8 cellular contexts compared by ENCODE assay signal in the genomic region with DNA sequence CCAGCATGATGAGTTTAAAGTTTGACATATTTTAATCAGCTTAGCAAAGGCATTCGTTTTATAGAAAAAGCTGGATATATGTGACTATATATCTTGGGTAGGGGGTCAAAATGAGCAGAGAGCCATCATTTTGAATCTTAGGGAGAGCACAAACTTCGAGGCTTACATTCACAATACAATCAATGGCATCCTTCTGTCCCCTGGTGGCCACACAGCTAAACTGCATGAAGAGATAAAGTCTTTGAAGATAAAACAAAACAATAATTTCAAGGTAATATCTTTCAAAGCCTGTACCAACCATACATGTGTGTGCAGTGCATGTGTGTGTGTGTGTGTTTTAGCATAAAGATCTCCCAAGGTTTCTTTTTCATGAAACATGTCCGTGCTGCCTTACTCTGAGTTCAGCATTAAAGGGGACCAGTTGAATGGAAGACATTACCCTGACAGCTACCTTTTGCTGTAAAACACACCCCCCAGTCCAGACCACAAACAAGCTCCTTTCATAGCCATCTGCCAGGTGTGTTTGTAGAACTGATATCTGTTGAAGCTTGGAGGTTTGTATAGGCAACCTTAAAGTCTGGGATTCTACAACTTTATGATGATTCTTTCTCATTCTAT. TPM values are rescaled to one million over a fixed set of nuclear protein-coding genes. Genes with fewer than 3 reads are reported as not detected.
DNase-seq lines count a peak whose midpoint lies in the region; ATAC-seq, FAIRE-seq and TF ChIP-seq lines count a peak whose summit lies in the region.

No MANE protein-coding gene starts in this region.

- H3K36me3 ChIP-seq in SK-N-SH (replicated peaks in 1 of 2; ENCODE audit: control insufficient read depth in 1 of 2, insufficient read depth in 2 of 2, low read length in 1 of 2) (no peaks in the 10 kb centered on the region), K562 (ENCODE audit: control insufficient read depth, insufficient read depth, low read length) (no peaks in the 10 kb centered on the region)

- CTCF ChIA-PET in SK-N-SH (lab: Yijun Ruan, JAX) = interaction anchor here (0.8 to 4.2 kb wide), 16 partner anchors 9 to 1669 kb away, joined by 3 to 49 read pairs (median 5); partner anchors contain the start of gene CYBB
- CTCF ChIA-PET in K562 (lab: Yijun Ruan, JAX; ENCODE audit: low intra/inter-chr PET ratio) = interaction anchor here (1.3 to 2.9 kb wide), 2 partner anchors 81 to 350 kb away, joined by 3 to 21 read pairs; no protein-coding TSS in a partner anchor

- no peak overlapping the region for H3K27ac ChIP-seq in SK-N-SH (ENCODE audit: low read depth in 2 of 2, low read length in 1 of 2)
- no peak overlapping the region for H3K27ac ChIP-seq in K562 (ENCODE audit: extremely low read depth, low read depth, low read length)

- H3K4me3 ChIP-seq in AG10803 (ENCODE audit: low read length) = no peak overlapping the region
- no peak overlapping the region for H3K4me3 ChIP-seq in SK-N-SH (ENCODE audit: low read depth in 2 of 2, low read length in 1 of 2)
- no peak overlapping the region for H3K4me3 ChIP-seq in K562

- ATAC-seq in HG03460 (IDR thresholded peaks at IDR 0.05; ENCODE audit: unreplicated experiment) (peak; percentile 76), K562 (peak; percentile 77)

- H4K20me1 ChIP-seq in SK-N-SH (ENCODE audit: insufficient read depth) = no peaks in the 10 kb centered on the region
- H4K20me1 ChIP-seq in K562 (replicated peaks; ENCODE audit: control insufficient read depth, insufficient read depth, low read length) = no peaks in the 10 kb centered on the region

- peak; percentile 81 for TF ChIP-seq CTCF in AG10803 (conservative IDR thresholded peaks at IDR 0.05; ENCODE audit: low read length)
- peak; percentile 94 for TF ChIP-seq CTCF in SK-N-SH (IDR thresholded peaks at IDR 0.05)
- peak; percentile 69 to 87 (median 76); a peak in 5 of 6 replicates for TF ChIP-seq CTCF in K562 (IDR thresholded peaks at IDR 0.05 in 2 of 3, conservative IDR thresholded peaks at IDR 0.05 in 1 of 3; ENCODE audit: insufficient read depth in 2 of 3, low read depth in 1 of 3, low read length in 3 of 3)

- DNase-seq in AG10803 (ENCODE audit: low read depth) (peak; percentile 25), GM12891 (ENCODE audit: insufficient read length, low spot score) (no peak), SK-N-SH (peak; percentile 12), K562 (ENCODE audit: extremely low read depth in 1 of 4, low spot score in 3 of 4) (peak; percentile 19 to 51 (median 24)), left kidney (ENCODE audit: low read depth, low spot score) (peak; percentile 57), H54 (ENCODE audit: insufficient read length, low spot score) (no peak)
- DNase-seq in stimulated activated CD8-positive, alpha-beta memory T cell treated with anti-CD3 and anti-CD28 coated beads, Interleukin-4, amount 100 ng/mL, for 24 hours (ENCODE audit: low read depth) = peak; percentile 19

- BruUV-seq in K562 (replicated peaks; lab: Mats Ljungman, UMichigan) = no TSS peak

- in situ Hi-C loops in K562 (cut with MboI) = loop anchor here (10.0 kb wide), 1 partner anchor 251 kb away; the partner anchor contains the start of gene LANCL3

- TF ChIP-seq POLR2A in GM12891 (IDR thresholded peaks at IDR 0.05; ENCODE audit: low read depth, low read length) = no peak
- TF ChIP-seq POLR2A in K562 (conservative IDR thresholded peaks at IDR 0.05) = no peak
- TF ChIP-seq POLR2A in H54 (IDR thresholded peaks at IDR 0.05; ENCODE audit: low read depth, low read length) = no peak

- H3K4me1 ChIP-seq in SK-N-SH (ENCODE audit: control insufficient read depth in 1 of 2, insufficient read depth in 2 of 2, low read depth in 1 of 2, low read length in 1 of 2) (no peaks in the 10 kb centered on the region), K562 (replicated peaks in 1 of 2; ENCODE audit: control insufficient read depth in 2 of 2, insufficient read depth in 2 of 2, low read length in 2 of 2) (no peaks in the 10 kb centered on the region; a peak in 1 of 5 replicates)

- FAIRE-seq in GM12891 (lab: Jason Lieb, UNC) = peak; percentile 76
- FAIRE-seq in K562 (lab: Jason Lieb, UNC) = peak; percentile 61
- no peak for FAIRE-seq in H54 (lab: Jason Lieb, UNC)

- H3K27me3 ChIP-seq in SK-N-SH (ENCODE audit: insufficient read depth) = peaks cover 4% of the 10 kb centered on the region; the same call in 1 of the 2 replicates
- H3K27me3 ChIP-seq in K562 (ENCODE audit: control insufficient read depth in 2 of 2, insufficient read depth in 2 of 2, low read length in 2 of 2) = no peaks in the 10 kb centered on the region

- intact Hi-C loops in K562 (cut with micrococcal nuclease) = loop anchor here (1.0 to 10.0 kb wide), 5 partner anchors 80 to 349 kb away; no protein-coding TSS in a partner anchor

- H3K9ac ChIP-seq in SK-N-SH (no peak overlapping the region), K562 (ENCODE audit: insufficient read depth in 1 of 2, low read depth in 2 of 2, low read length in 2 of 2) (no peak overlapping the region)

- no peaks in the 10 kb centered on the region for H3K9me2 ChIP-seq in SK-N-SH

- H3K79me2 ChIP-seq in SK-N-SH (ENCODE audit: insufficient read depth) (no peaks in the 10 kb centered on the region), K562 (ENCODE audit: control insufficient read depth, insufficient read depth, low read length) (no peaks in the 10 kb centered on the region)

- H3K4me2 ChIP-seq in SK-N-SH (no peak overlapping the region), K562 (ENCODE audit: insufficient read depth, low read length) (no peak overlapping the region)

- H3K9me3 ChIP-seq in SK-N-SH = no peaks in the 10 kb centered on the region
- no peaks in the 10 kb centered on the region for H3K9me3 ChIP-seq in K562 (replicated peaks; ENCODE audit: control insufficient read depth, insufficient read depth, low read depth, low read length)

- TF ChIP-seq RAD21 in SK-N-SH (IDR thresholded peaks at IDR 0.05; ENCODE audit: low read length) (peak; percentile 74), K562 (CRISPR knock-in tag; conservative IDR thresholded peaks at IDR 0.05 in 1 of 2, IDR thresholded peaks at IDR 0.05 in 1 of 2) (peak; percentile 93 to 95)

- no peaks in the 10 kb centered on the region for H3K9me1 ChIP-seq in K562 (ENCODE audit: control insufficient read depth, insufficient read depth, low read length)

- POLR2A ChIA-PET in SK-N-SH (lab: Yijun Ruan, JAX) = no interaction called here
- POLR2A ChIA-PET in K562 (lab: Yijun Ruan, JAX) = no interaction called here

- H3F3A ChIP-seq in SK-N-SH (replicated peaks; ENCODE audit: insufficient read depth) = no peaks in the 10 kb centered on the region

- no peak for TF ChIP-seq EP300 in SK-N-SH (IDR thresholded peaks at IDR 0.05; ENCODE audit: borderline replicate concordance in 1 of 2, low read depth in 1 of 2, low read length in 1 of 2)
- TF ChIP-seq EP300 in K562 (IDR thresholded peaks at IDR 0.05; ENCODE audit: low read length) = no peak

- H2AFZ ChIP-seq in SK-N-SH (ENCODE audit: low read depth) = no peak overlapping the region
- H2AFZ ChIP-seq in K562 (ENCODE audit: low read depth, low read length) = no peak overlapping the region

- 0% methylated on average over 3 of the region's 3 CpGs for WGBS in SK-N-SH (ENCODE audit: low lambda C conversion rate)
- 3% methylated on average over 3 of the region's 3 CpGs for WGBS in K562 (ENCODE audit: insufficient coverage, low coverage, missing lambda C conversion rate)

RNA-seq across cellular contexts. Expression of gene DYNLT3, which starts 22.0 kb away (rescaled TPM):
- polyA plus RNA-seq in GM12891 (2012; ENCODE audit: low read depth, missing spikeins) = 7.4 TPM
- polyA plus RNA-seq in SK-N-SH (2012; rRNA removed) = 7.3 and 10.5 TPM in 2 replicates
- polyA plus RNA-seq in SK-N-SH (2012; cell fraction: cytosol; rRNA removed) = 14.3 and 18.8 TPM in 2 replicates
- 1.5 and 4.1 TPM in 2 replicates for polyA plus RNA-seq in SK-N-SH (2012; cell fraction: nucleus; rRNA removed)
- total RNA-seq in K562 (2011; cell fraction: chromatin; rRNA removed; ENCODE audit: low replicate concordance) = 1.0 and 1.6 TPM in 2 replicates
- 0.26 and 0.83 TPM in 2 replicates for total RNA-seq in K562 (2011; cell fraction: nucleolus; rRNA removed)
- 0.81 and 2.2 TPM in 2 replicates for total RNA-seq in K562 (2011; cell fraction: nucleoplasm; rRNA removed)
- total RNA-seq in K562 (2014; rRNA removed) = 4.5 and 4.7 TPM in 2 replicates
- 8.4 and 10.2 TPM in 2 replicates for total RNA-seq in K562 (2014; rRNA removed; fragmentation: Illumina TruSeq; extraction: Trizol)
- total RNA-seq in K562 (2015; rRNA removed; fragmentation: Illumina TruSeq; extraction: Trizol) = 6.6 and 8.3 TPM in 2 replicates
- total RNA-seq in K562 (2021) = 5.9 and 6.3 TPM in 2 replicates
- polyA plus RNA-seq in K562 (2011; rRNA removed) = 5.4 TPM in 2 replicates
- polyA plus RNA-seq in K562 (2011; cell fraction: cytosol; rRNA removed) = 0.75 and 3.2 TPM in 2 replicates
- polyA plus RNA-seq in K562 (2011; cell fraction: nucleus; rRNA removed) = 1.4 and 3.2 TPM in 2 replicates
- 6.8 and 10.8 TPM in 2 replicates for polyA plus RNA-seq in K562 (2012)
- 7.4 and 8.4 TPM in 2 replicates for polyA plus RNA-seq in K562 (2014; fragmentation: Illumina TruSeq; extraction: Trizol)
- polyA plus RNA-seq in K562 (2014; fragmentation: Nextera tagmentation; extraction: Ambion mirVana) = 10 to 100 TPM; 15.5 to 17.5 TPM
- 6.1 and 6.7 TPM in 2 replicates for polyA plus RNA-seq in K562 (2014; rRNA removed)
- 4.4 and 5.1 TPM in 2 replicates for polyA minus RNA-seq in K562 (2011; rRNA and poly(A)+ RNA removed)
- 1.5 and 2.6 TPM in 2 replicates for polyA minus RNA-seq in K562 (2011; cell fraction: cytosol; rRNA and poly(A)+ RNA removed)
- 0.94 and 3.0 TPM in 2 replicates for polyA minus RNA-seq in K562 (2011; cell fraction: nucleus; rRNA and poly(A)+ RNA removed)

RNA-seq across cellular contexts. Expression of gene CYBB, which starts 45.5 kb away (rescaled TPM):
- 24.7 TPM for polyA plus RNA-seq in GM12891 (2012; ENCODE audit: low read depth, missing spikeins)
- not detected in 2 replicates for polyA plus RNA-seq in SK-N-SH (2012; rRNA removed)
- polyA plus RNA-seq in SK-N-SH (2012; cell fraction: cytosol; rRNA removed) = not detected in 2 replicates
- polyA plus RNA-seq in SK-N-SH (2012; cell fraction: nucleus; rRNA removed) = not detected in 2 replicates
- 0.35 and 1.2 TPM in 2 replicates for total RNA-seq in K562 (2011; cell fraction: chromatin; rRNA removed; ENCODE audit: low replicate concordance)
- total RNA-seq in K562 (2011; cell fraction: nucleolus; rRNA removed) = 0.13 and 0.33 TPM in 2 replicates
- total RNA-seq in K562 (2011; cell fraction: nucleoplasm; rRNA removed) = 0.92 and 1.1 TPM in 2 replicates
- total RNA-seq in K562 (2014; rRNA removed) = 0.32 and 0.41 TPM in 2 replicates
- 0.87 and 1.3 TPM in 2 replicates for total RNA-seq in K562 (2014; rRNA removed; fragmentation: Illumina TruSeq; extraction: Trizol)
- 1.2 and 1.3 TPM in 2 replicates for total RNA-seq in K562 (2015; rRNA removed; fragmentation: Illumina TruSeq; extraction: Trizol)
- 0.87 and 0.91 TPM in 2 replicates for total RNA-seq in K562 (2021)
- polyA plus RNA-seq in K562 (2011; rRNA removed) = 0.73 and 0.74 TPM in 2 replicates
- polyA plus RNA-seq in K562 (2011; cell fraction: cytosol; rRNA removed) = 0.16 and 0.49 TPM in 2 replicates
- 0.92 and 1.4 TPM in 2 replicates for polyA plus RNA-seq in K562 (2011; cell fraction: nucleus; rRNA removed)
- polyA plus RNA-seq in K562 (2012) = 0.48 and 1.2 TPM in 2 replicates
- polyA plus RNA-seq in K562 (2014; fragmentation: Illumina TruSeq; extraction: Trizol) = 0.48 and 0.89 TPM in 2 replicates
- under 1 TPM; 0.25 to 0.35 TPM for polyA plus RNA-seq in K562 (2014; fragmentation: Nextera tagmentation; extraction: Ambion mirVana)
- polyA plus RNA-seq in K562 (2014; rRNA removed) = 0.45 and 0.63 TPM in 2 replicates
- polyA minus RNA-seq in K562 (2011; rRNA and poly(A)+ RNA removed) = 0.84 and 1.4 TPM in 2 replicates
- polyA minus RNA-seq in K562 (2011; cell fraction: cytosol; rRNA and poly(A)+ RNA removed) = 0.29 TPM in 1 of 2 replicates, not detected in the other
- 0.54 and 0.89 TPM in 2 replicates for polyA minus RNA-seq in K562 (2011; cell fraction: nucleus; rRNA and poly(A)+ RNA removed)

Comparison
In these comparisons a context has a peak if more than half of its experiments do, and no peak if none do; other contexts are left out.
1. DNase-seq: peak in AG10803 (single experiment), SK-N-SH (single experiment), K562 (4 of 4), left kidney (single experiment) and stimulated activated CD8-positive, alpha-beta memory T cell treated with anti-CD3 and anti-CD28 coated beads, Interleukin-4, amount 100 ng/mL, for 24 hours (single experiment); none in GM12891 (single experiment) and H54 (single experiment).
2. Peak in every context shown above with its lines, with median percentiles within 50 percentile points of each other: CTCF ChIP-seq.